ENCODE assay signal across 8 cellular contexts in the genomic region with DNA sequence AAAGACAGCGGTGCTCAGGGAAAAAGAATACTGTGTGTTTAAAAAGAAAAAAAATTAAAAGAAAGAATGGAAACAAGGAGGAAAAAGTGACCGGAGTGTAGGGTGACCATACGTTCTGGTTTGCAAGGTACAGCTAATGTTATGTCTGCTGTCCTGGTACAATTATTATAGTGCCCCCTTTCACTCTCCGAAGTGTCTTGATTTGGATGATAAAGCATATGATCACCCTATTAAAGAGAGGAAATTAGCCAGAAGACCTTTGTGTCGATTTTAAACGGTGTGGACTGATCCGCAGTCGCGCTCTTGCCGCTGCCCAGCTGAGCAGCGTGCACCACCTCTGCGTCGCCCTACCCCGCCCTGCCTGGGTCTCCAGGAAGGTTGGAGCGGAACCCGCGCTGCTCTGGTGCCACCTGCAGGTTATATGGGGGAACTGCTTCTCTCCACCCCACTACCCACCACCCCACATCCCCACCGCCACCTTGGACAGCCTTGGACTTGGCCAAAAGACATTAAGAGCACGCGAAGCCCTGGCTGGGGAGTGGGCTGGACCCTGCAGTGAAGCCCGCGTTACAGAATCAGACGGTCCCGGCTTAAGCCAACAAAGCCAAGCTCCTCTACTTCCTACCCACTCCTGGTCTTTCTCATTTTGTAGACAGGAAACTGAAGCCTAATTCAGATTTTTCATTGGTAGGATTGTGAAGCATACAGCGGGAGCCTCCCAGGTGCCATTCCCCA. TPM values are rescaled to one million over a fixed set of nuclear protein-coding genes. Genes with fewer than 3 reads are reported as not detected.
DNase-seq lines count a peak whose midpoint lies in the region; ATAC-seq and TF ChIP-seq lines count a peak whose summit lies in the region.

No MANE protein-coding gene starts in this region.

- in situ Hi-C loops in Panc1 (cut with HindIII; ENCODE audit: low pct_unique_long_range_greater_than_20kb, low sequenced_read_pairs) = no loop called here

- no peak overlapping the region for H3K27ac Mint-ChIP-seq in nephron
- no peak overlapping the region for H3K27ac Mint-ChIP-seq in stimulated activated naive B cell treated with anti-CD40 and anti-IgM and Interleukin-4, amounts not matched to agents 10 μg/mL and 1 μg/mL and 100 μg/mL, for 72 hours

- H3K9me3 Mint-ChIP-seq in nephron = no peaks in the 10 kb centered on the region
- no peaks in the 10 kb centered on the region for H3K9me3 Mint-ChIP-seq in stimulated activated naive B cell treated with anti-CD40 and anti-IgM and Interleukin-4, amounts not matched to agents 10 μg/mL and 1 μg/mL and 100 μg/mL, for 72 hours

- H3K4me3 Mint-ChIP-seq in nephron = peak overlapping the region; percentile 73 to 77 (median 76)
- H3K4me3 Mint-ChIP-seq in stimulated activated naive B cell treated with anti-CD40 and anti-IgM and Interleukin-4, amounts not matched to agents 10 μg/mL and 1 μg/mL and 100 μg/mL, for 72 hours = peak overlapping the region; percentile 68 to 71

- H3K27me3 Mint-ChIP-seq in nephron (ENCODE audit: low read depth) = peaks cover 63% of the 10 kb centered on the region
- H3K27me3 Mint-ChIP-seq in stimulated activated naive B cell treated with anti-CD40 and anti-IgM and Interleukin-4, amounts not matched to agents 10 μg/mL and 1 μg/mL and 100 μg/mL, for 72 hours = peaks cover 39 to 41% of the 10 kb centered on the region in 2 donors

- no peaks in the 10 kb centered on the region for H3K36me3 Mint-ChIP-seq in nephron (ENCODE audit: low read depth)
- no peaks in the 10 kb centered on the region for H3K36me3 Mint-ChIP-seq in stimulated activated naive B cell treated with anti-CD40 and anti-IgM and Interleukin-4, amounts not matched to agents 10 μg/mL and 1 μg/mL and 100 μg/mL, for 72 hours

- peak; percentile 78 for ATAC-seq in GM19397 (IDR thresholded peaks at IDR 0.05; ENCODE audit: unreplicated experiment)
- ATAC-seq in Panc1 = peak; percentile 99
- peak; percentile 99 for ATAC-seq in stimulated activated naive B cell treated with anti-CD40 and anti-IgM and Interleukin-4, amounts not matched to agents 10 μg/mL and 1 μg/mL and 100 μg/mL, for 72 hours (replicated peaks)

- peaks cover 4% of the 10 kb centered on the region for H3K4me1 ChIP-seq in Panc1 (ENCODE audit: control insufficient read depth, insufficient read depth, low read length)

- H3K27me3 ChIP-seq in Panc1 (ENCODE audit: control insufficient read depth, insufficient read depth, low read length) = peaks cover 15% of the 10 kb centered on the region

- CTCF ChIA-PET in Panc1 (lab: Charles Lee) = interaction anchor here (0.6 to 2.3 kb wide), 9 partner anchors 46 to 306 kb away, joined by 3 to 14 read pairs (median 4); no protein-coding TSS in a partner anchor

- no peaks in the 10 kb centered on the region for H3K4me1 Mint-ChIP-seq in nephron
- peaks cover 4 to 10% of the 10 kb centered on the region in 2 donors for H3K4me1 Mint-ChIP-seq in stimulated activated naive B cell treated with anti-CD40 and anti-IgM and Interleukin-4, amounts not matched to agents 10 μg/mL and 1 μg/mL and 100 μg/mL, for 72 hours

- no peaks in the 10 kb centered on the region for H3K36me3 ChIP-seq in Panc1 (ENCODE audit: control insufficient read depth, insufficient read depth, low read length)

- no peaks in the 10 kb centered on the region for H3K9me3 ChIP-seq in Panc1 (ENCODE audit: control insufficient read depth, insufficient read depth, low read depth, low read length)

- no peak overlapping the region for H3K27ac ChIP-seq in Panc1 (ENCODE audit: low read length)

- peak; percentile 95 for TF ChIP-seq CTCF in Panc1 (IDR thresholded peaks at IDR 0.05)
- peak; percentile 87 to 95 (median 92) for TF ChIP-seq CTCF in nephron (IDR thresholded peaks at IDR 0.05; ENCODE audit: unreplicated experiment in 3 of 3)

- peak overlapping the region; percentile 31 for H3K4me3 ChIP-seq in Jurkat, Clone E6-1 (ENCODE audit: low read length)
- peak overlapping the region; percentile 31 to 48 for H3K4me3 ChIP-seq in Panc1 (ENCODE audit: low read depth in 2 of 2, low read length in 2 of 2)

- POLR2A ChIA-PET in Panc1 (lab: Charles Lee) = no interaction called here

- peak; percentile 81 for DNase-seq in Ammon's horn (ENCODE audit: low spot score)
- peak; percentile 47 for DNase-seq in Jurkat, Clone E6-1 (ENCODE audit: low read depth, low spot score)
- peak; percentile 56 for DNase-seq in Panc1 (ENCODE audit: low read depth, low spot score)
- peak; percentile 86 to 87 for DNase-seq in activated T-cell treated with anti-CD3 and anti-CD28 coated beads, Interleukin-2, amount 50 U/mL, for 48 hours
- DNase-seq in fibroblast of peridontal ligament (ENCODE audit: extremely low read depth) = peak; percentile 57
- peak; percentile 69 for DNase-seq in stimulated activated naive B cell treated with anti-CD40 and anti-IgM and Interleukin-4, amounts not matched to agents 10 μg/mL and 1 μg/mL and 100 μg/mL, for 72 hours

- BruUV-seq in Panc1 (replicated peaks; lab: Mats Ljungman, UMichigan) = no TSS peak

- intact Hi-C loops in Panc1 (cut with micrococcal nuclease; ENCODE audit: unreplicated experiment) = loop anchor here (1.0 to 5.0 kb wide), 2 partner anchors 74 to 115 kb away; no protein-coding TSS in a partner anchor

RNA-seq across cellular contexts. Expression of a gene that starts 41.2 kb away (rescaled TPM):
- 40.2 TPM for polyA plus RNA-seq in Jurkat, Clone E6-1 (2012; ENCODE audit: insufficient read depth, insufficient read length)
- 39.2 TPM for total RNA-seq in Panc1 (2021; ENCODE audit: unreplicated experiment)
- polyA plus RNA-seq in Panc1 (2012; ENCODE audit: insufficient read length) = 27.5 TPM
